Comparison of ENCODE assay signal across 16 cellular contexts in the genomic region with DNA sequence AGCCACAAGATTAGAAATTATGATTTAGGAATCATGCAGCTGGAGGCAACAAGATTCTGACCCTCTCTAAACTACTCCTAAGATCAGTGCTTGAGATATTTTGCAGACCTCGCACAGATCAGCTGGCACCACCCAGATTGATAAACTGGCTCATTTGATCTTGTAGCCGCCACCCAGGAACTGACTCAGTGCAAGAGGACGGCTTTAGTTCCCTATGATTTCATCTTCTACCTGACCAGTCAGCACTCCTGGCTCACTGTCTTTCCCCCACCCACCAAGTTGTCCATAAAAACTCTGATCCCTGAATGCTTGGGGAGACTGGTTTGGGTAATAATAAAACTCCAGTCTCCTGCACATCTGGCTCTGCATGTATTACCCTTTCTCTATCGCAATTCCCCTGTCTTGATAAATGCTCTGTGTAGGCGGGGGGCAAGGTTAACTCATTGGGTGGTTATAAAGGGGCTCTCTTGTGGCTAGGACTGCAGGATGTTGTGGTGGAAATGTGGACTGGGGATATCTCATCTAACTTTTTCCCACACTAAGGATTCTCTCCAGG.
"Had no signal": no experiment of that assay in that cellular context is flagged by ENCODE, and none has a peak within 500 bp of the region (broad histone marks: within the 10 kb centered on the region; RNA-seq: fewer than 3 reads in every experiment).

No MANE protein-coding gene starts in this region.

- H3K9ac ChIP-seq: parathyroid adenoma had no signal

- H3K79me2 ChIP-seq: parathyroid adenoma had no signal

- ATAC-seq: activated CD4-positive, alpha-beta T cell treated with anti-CD3 and anti-CD28 coated beads for 36 hours; stimulated activated memory B cell treated with anti-CD40 and anti-IgM and Interleukin-4, amounts not matched to agents 10 μg/mL and 1 μg/mL and 100 μg/mL, for 72 hours had no signal

- FAIRE-seq: urothelium cell line had no signal

- DNase-seq: activated CD4-positive, alpha-beta memory T cell treated with anti-CD3 and anti-CD28 coated beads, Interleukin-2, amount 10 ng/mL, durations not matched to agents 7 days and 5 days; activated CD4-positive, alpha-beta T cell treated with anti-CD3 and anti-CD28 coated beads for 36 hours; activated effector memory CD4-positive, alpha-beta T cell treated with anti-CD3 and anti-CD28 coated beads, Interleukin-2, amount 50 U/mL, for 16 hours; activated T-cell treated with anti-CD3 and anti-CD28 coated beads, Interleukin-2, amount 50 U/mL, for 48 hours; central memory CD4-positive, alpha-beta T cell; colonic mucosa; esophagus squamous epithelium; foreskin fibroblast; immature natural killer cell; stimulated activated CD4-positive, alpha-beta T cell treated with anti-CD3 and anti-CD28 coated beads, Interleukin-2, amount 100 ng/mL, for 48 hours; thyroid gland had no signal

- H3K4me3 ChIP-seq: colonic mucosa, esophagus squamous epithelium, lung, thyroid gland had no signal

- H3K27ac ChIP-seq: colonic mucosa, esophagus squamous epithelium, parathyroid adenoma, thyroid gland, VCaP had no signal

- H3K27me3 ChIP-seq: colonic mucosa, esophagus squamous epithelium, thyroid gland had no signal

- H3K36me3 ChIP-seq: colonic mucosa, esophagus squamous epithelium, thyroid gland had no signal

- H3K4me1 ChIP-seq: colonic mucosa, esophagus squamous epithelium, parathyroid adenoma, thyroid gland had no signal
